17 cellular contexts compared by ENCODE assay signal in genomic region chr22:35303029-35303624, GRCh38. TPM values are rescaled to one million over a fixed set of nuclear protein-coding genes. Genes with fewer than 3 reads are reported as not detected.
DNase-seq lines count a peak whose midpoint lies in the region; ATAC-seq and TF ChIP-seq lines count a peak whose summit lies in the region.
"Had no signal": no experiment of that assay in that cellular context is flagged by ENCODE, and none has a peak within 500 bp of the region (broad histone marks: within the 10 kb centered on the region; RNA-seq: fewer than 3 reads in every experiment).

No MANE protein-coding gene starts in this region.

- H3K36me3 ChIP-seq in left ventricle myocardium inferior (no peaks in the 10 kb centered on the region), adrenal gland (replicated peaks in 1 of 2) (no peaks in the 10 kb centered on the region), upper lobe of right lung (peaks cover 6% of the 10 kb centered on the region), HAP-1 (replicated peaks) (no peaks in the 10 kb centered on the region)
- peaks cover 0 to 8% (median 0%) of the 10 kb centered on the region in 3 experiments for H3K36me3 ChIP-seq in naive thymus-derived CD4-positive, alpha-beta T cell (ENCODE audit: control insufficient read depth in 2 of 3, insufficient read depth in 3 of 3, low read length in 3 of 3)

- peaks cover 80% of the 10 kb centered on the region for H3K4me1 ChIP-seq in left ventricle myocardium inferior
- peaks cover 15 to 59% of the 10 kb centered on the region in 2 donors for H3K4me1 ChIP-seq in adrenal gland (replicated peaks in 1 of 2)
- peaks cover 30 to 37% of the 10 kb centered on the region in 2 donors for H3K4me1 ChIP-seq in naive thymus-derived CD4-positive, alpha-beta T cell (ENCODE audit: control insufficient read depth in 2 of 2, insufficient read depth in 2 of 2, low read length in 2 of 2)
- H3K4me1 ChIP-seq in upper lobe of right lung: peaks cover 36% of the 10 kb centered on the region
- H3K4me1 ChIP-seq in HAP-1: no peaks in the 10 kb centered on the region; the same call in 1 of the 2 replicates
- H3K4me1 ChIP-seq: parathyroid adenoma had no signal

- H3K9me3 ChIP-seq in left ventricle myocardium inferior (replicated peaks): no peaks in the 10 kb centered on the region
- no peaks in the 10 kb centered on the region for H3K9me3 ChIP-seq in adrenal gland (replicated peaks in 1 of 3)
- H3K9me3 ChIP-seq in naive thymus-derived CD4-positive, alpha-beta T cell (ENCODE audit: control insufficient read depth in 2 of 3, low read length in 3 of 3): no peaks in the 10 kb centered on the region
- no peaks in the 10 kb centered on the region for H3K9me3 ChIP-seq in upper lobe of right lung
- no peaks in the 10 kb centered on the region for H3K9me3 ChIP-seq in HAP-1

- CTCF ChIA-PET in naive thymus-derived CD4-positive, alpha-beta T cell (lab: Charles Lee): no interaction called here

- H3K4me3 Mint-ChIP-seq in naive thymus-derived CD4-positive, alpha-beta T cell: peak overlapping the region in 8 of 10 donors; percentile 9 to 60 (median 50)
- H3K4me3 Mint-ChIP-seq: GM23338, WTC11 had no signal

- H3K27me3 Mint-ChIP-seq in naive thymus-derived CD4-positive, alpha-beta T cell: no peaks in the 10 kb centered on the region

- peaks cover 35 to 80% (median 69%) of the 10 kb centered on the region in 7 donors for H3K4me1 Mint-ChIP-seq in naive thymus-derived CD4-positive, alpha-beta T cell

- POLR2A ChIA-PET in naive thymus-derived CD4-positive, alpha-beta T cell (lab: Charles Lee): interaction anchor here (0.7 to 1.3 kb wide), 2 partner anchors 24 to 27 kb away, joined by 3 to 4 read pairs; no protein-coding TSS in a partner anchor

- TF ChIP-seq CTCF in left ventricle myocardium inferior (IDR thresholded peaks at IDR 0.05; ENCODE audit: borderline replicate concordance) (no peak), adrenal gland (IDR thresholded peaks at IDR 0.05) (no peak), upper lobe of right lung (IDR thresholded peaks at IDR 0.05) (no peak)

- H3K4me3 ChIP-seq in left ventricle myocardium inferior (no peak overlapping the region), adrenal gland (no peak overlapping the region), upper lobe of right lung (no peak overlapping the region), HAP-1 (no peak overlapping the region)
- no peak overlapping the region for H3K4me3 ChIP-seq in naive thymus-derived CD4-positive, alpha-beta T cell (ENCODE audit: low read length)
- H3K4me3 ChIP-seq: GM23338 had no signal

- intact Hi-C loops in left ventricle myocardium inferior (cut with micrococcal nuclease): no loop called here
- intact Hi-C loops in left ventricle myocardium superior (cut with micrococcal nuclease): no loop called here
- intact Hi-C loops in adrenal gland (cut with DNase I): no loop called here
- intact Hi-C loops in naive thymus-derived CD4-positive, alpha-beta T cell (cut with micrococcal nuclease): loop anchor here in 1 of 2 donors (10.0 kb wide), 1 partner anchor 52 kb away; no protein-coding TSS in a partner anchor
- intact Hi-C loops in upper lobe of right lung (cut with DNase I): no loop called here

- H3K27ac ChIP-seq in left ventricle myocardium inferior (replicated peaks): peak overlapping the region; percentile 94
- H3K27ac ChIP-seq in adrenal gland: peak overlapping the region in 3 of 5 donors; percentile 39 to 100 (median 99)
- no peak overlapping the region for H3K27ac ChIP-seq in naive thymus-derived CD4-positive, alpha-beta T cell (ENCODE audit: low read depth, low read length)
- H3K27ac ChIP-seq in upper lobe of right lung: peak overlapping the region; percentile 38
- H3K27ac ChIP-seq: parathyroid adenoma had no signal

- WGBS in adrenal gland, 4 donors: 82 to 97% (median 91%) methylated on average over 5 of the region's 5 CpGs

- no peaks in the 10 kb centered on the region for H3K27me3 ChIP-seq in left ventricle myocardium inferior (ENCODE audit: low read depth)
- H3K27me3 ChIP-seq in adrenal gland: no peaks in the 10 kb centered on the region
- H3K27me3 ChIP-seq in naive thymus-derived CD4-positive, alpha-beta T cell (ENCODE audit: control insufficient read depth in 2 of 2, insufficient read depth in 2 of 2, low read length in 2 of 2): no peaks in the 10 kb centered on the region
- H3K27me3 ChIP-seq in upper lobe of right lung: no peaks in the 10 kb centered on the region
- no peaks in the 10 kb centered on the region for H3K27me3 ChIP-seq in HAP-1 (ENCODE audit: low read depth)

- in situ Hi-C loops in HAP-1 (cut with MboI; ENCODE audit: low sequenced_read_pairs): no loop called here

- DNase-seq in left ventricle myocardium inferior: no peak
- no peak for DNase-seq in left ventricle myocardium superior
- DNase-seq in adrenal gland: no peak
- DNase-seq in naive thymus-derived CD4-positive, alpha-beta T cell: no peak
- no peak for DNase-seq in upper lobe of right lung
- DNase-seq in HAP-1 (ENCODE audit: low spot score in 2 of 2): no peak
- no peak for DNase-seq in COLO668 (lab: John Stamatoyannopoulos, UW; ENCODE audit: unreplicated experiment)
- no peak for DNase-seq in MV-4-11 (lab: John Stamatoyannopoulos, UW)
- DNase-seq: DMS 273 treated with DMSO at 0.1 percent for 48 hours; effector CD8-positive, alpha-beta T cell; hippocampal formation; NK-92 treated with Interleukin-12 subunit alpha and Interleukin-12 subunit beta, amount 100 ng/mL, for 24 hours; stimulated activated CD4-positive, alpha-beta T cell treated with anti-CD3 and anti-CD28 coated beads, Interleukin-12 subunit alpha, Interleukin-12 subunit beta, amount 100 ng/mL, for 4 hours; stimulated activated naive CD8-positive, alpha-beta T cell treated with anti-CD3 and anti-CD28 coated beads, Interleukin-15, Interleukin-2, amounts not matched to agents 100 U/mL and 50 U/mL, for 24 hours had no signal

- no peak for TF ChIP-seq POLR2A in adrenal gland (IDR thresholded peaks at IDR 0.05)

- no peaks in the 10 kb centered on the region for H3K9me3 Mint-ChIP-seq in naive thymus-derived CD4-positive, alpha-beta T cell
- H3K9me3 Mint-ChIP-seq: GM23338, WTC11 had no signal

- ATAC-seq in left ventricle myocardium superior (no peak), upper lobe of right lung (no peak)
- ATAC-seq in naive thymus-derived CD4-positive, alpha-beta T cell: no peak
- ATAC-seq: GM23338; stimulated activated naive CD8-positive, alpha-beta T cell treated with anti-CD3 and anti-CD28 coated beads, Interleukin-15, Interleukin-2, amounts not matched to agents 100 U/mL and 50 U/mL, for 24 hours; WTC11 had no signal

- H3K27ac Mint-ChIP-seq in naive thymus-derived CD4-positive, alpha-beta T cell: peak overlapping the region in 7 of 9 donors; percentile 16 to 64 (median 30)
- H3K27ac Mint-ChIP-seq: GM23338, WTC11 had no signal

- H3K36me3 Mint-ChIP-seq in naive thymus-derived CD4-positive, alpha-beta T cell: peaks cover 0 to 14% (median 3%) of the 10 kb centered on the region in 5 donors
- H3K36me3 Mint-ChIP-seq: WTC11 had no signal

RNA-seq across cellular contexts. Expression of gene TOM1, which starts 3.4 kb away (rescaled TPM):
- total RNA-seq in left ventricle myocardium inferior (68.0 TPM), left ventricle myocardium superior (78.6 TPM), adrenal gland (100 to 1,000 TPM in 5 of 8 donors, 10 to 100 TPM in 3; 82.8 to 188 (median 109) TPM), upper lobe of right lung (101 TPM)
- polyA plus RNA-seq in adrenal gland: 100 to 1,000 TPM in 2 of 3 donors, 10 to 100 TPM in 1; 96.5 to 121 (median 111) TPM
- 100 to 1,000 TPM in 2 of 5 experiments, 10 to 100 TPM in 3; 36.5 to 225 (median 62.1) TPM for total RNA-seq in naive thymus-derived CD4-positive, alpha-beta T cell
- 10 to 100 TPM; 32.3 to 45.6 TPM for polyA plus RNA-seq in naive thymus-derived CD4-positive, alpha-beta T cell

RNA-seq across cellular contexts. Expression of gene HMGXB4, which starts 45.8 kb away (rescaled TPM):
- total RNA-seq in left ventricle myocardium inferior (8.6 TPM), left ventricle myocardium superior (10.5 TPM), adrenal gland (10 to 100 TPM in 6 of 8 donors, 1 to 10 TPM in 2; 5.4 to 26.1 (median 19.9) TPM), upper lobe of right lung (17.5 TPM)
- 10 to 100 TPM in 1 of 3 donors, 1 to 10 TPM in 2; 5.5 to 19.7 (median 9.0) TPM for polyA plus RNA-seq in adrenal gland
- 10 to 100 TPM; 23.3 to 39.1 (median 32.2) TPM for total RNA-seq in naive thymus-derived CD4-positive, alpha-beta T cell
- polyA plus RNA-seq in naive thymus-derived CD4-positive, alpha-beta T cell: 10 to 100 TPM; 12.2 to 12.8 TPM
